19 cellular contexts compared by ENCODE assay signal in genomic region chr22:28243539-28243938, GRCh38.
DNase-seq lines count a peak whose midpoint lies in the region; ATAC-seq and TF ChIP-seq lines count a peak whose summit lies in the region.
"Had no signal": no experiment of that assay in that cellular context is flagged by ENCODE, and none has a peak within 500 bp of the region (broad histone marks: within the 10 kb centered on the region; RNA-seq: fewer than 3 reads in every experiment).

No MANE protein-coding gene starts in this region.

- peaks cover 7% of the 10 kb centered on the region for H3K9me3 Mint-ChIP-seq in nephron progenitor cell
- H3K9me3 Mint-ChIP-seq in activated naive CD4-positive, alpha-beta T cell treated with anti-CD3 and anti-CD28 coated beads for 36 hours = no peaks in the 10 kb centered on the region
- H3K9me3 Mint-ChIP-seq: activated CD4-positive, alpha-beta T cell treated with anti-CD3 and anti-CD28 coated beads, Interleukin-2, amount 10 ng/mL, durations not matched to agents 24 days and 14 days had no signal

- intact Hi-C loops in activated naive CD4-positive, alpha-beta T cell treated with anti-CD3 and anti-CD28 coated beads for 36 hours (cut with micrococcal nuclease) = no loop called here

- in situ Hi-C loops in Caki2 (cut with HindIII; ENCODE audit: low pct_unique_long_range_greater_than_20kb, low sequenced_read_pairs) = no loop called here

- H3K27ac Mint-ChIP-seq in nephron progenitor cell = peak overlapping the region; percentile 12
- H3K27ac Mint-ChIP-seq in activated naive CD4-positive, alpha-beta T cell treated with anti-CD3 and anti-CD28 coated beads for 36 hours = no peak overlapping the region
- H3K27ac Mint-ChIP-seq: activated CD4-positive, alpha-beta T cell treated with anti-CD3 and anti-CD28 coated beads, Interleukin-2, amount 10 ng/mL, durations not matched to agents 24 days and 14 days; CD14-positive monocyte had no signal

- peak overlapping the region; percentile 5 for H3K4me3 Mint-ChIP-seq in nephron progenitor cell
- H3K4me3 Mint-ChIP-seq in activated naive CD4-positive, alpha-beta T cell treated with anti-CD3 and anti-CD28 coated beads for 36 hours = no peak overlapping the region
- H3K4me3 Mint-ChIP-seq: activated CD4-positive, alpha-beta T cell treated with anti-CD3 and anti-CD28 coated beads, Interleukin-2, amount 10 ng/mL, durations not matched to agents 24 days and 14 days; CD14-positive monocyte had no signal

- TF ChIP-seq CTCF in fibroblast of mammary gland (conservative IDR thresholded peaks at IDR 0.05; ENCODE audit: control insufficient read depth, insufficient read depth, low read depth, low read length) (no peak), nephron progenitor cell (IDR thresholded peaks at IDR 0.05) (no peak)

- H3K27me3 Mint-ChIP-seq in nephron progenitor cell (ENCODE audit: low read depth, poor library complexity) = peaks cover 4% of the 10 kb centered on the region
- no peaks in the 10 kb centered on the region for H3K27me3 Mint-ChIP-seq in activated naive CD4-positive, alpha-beta T cell treated with anti-CD3 and anti-CD28 coated beads for 36 hours (ENCODE audit: low read depth)

- peaks cover 13% of the 10 kb centered on the region for H3K36me3 Mint-ChIP-seq in nephron progenitor cell (ENCODE audit: low read depth)
- no peaks in the 10 kb centered on the region for H3K36me3 Mint-ChIP-seq in activated naive CD4-positive, alpha-beta T cell treated with anti-CD3 and anti-CD28 coated beads for 36 hours (ENCODE audit: low read depth)
- H3K36me3 Mint-ChIP-seq: CD14-positive monocyte had no signal

- CTCF ChIA-PET in activated naive CD4-positive, alpha-beta T cell treated with anti-CD3 and anti-CD28 coated beads for 36 hours (lab: Charles Lee) = interaction anchor here (0.7 kb wide), 1 partner anchor 218 kb away, joined by 5 read pairs; no protein-coding TSS in a partner anchor

- no peak overlapping the region for H3K4me3 ChIP-seq in fibroblast of mammary gland (ENCODE audit: control insufficient read depth, low read depth, low read length)
- H3K4me3 ChIP-seq: adrenal gland, coronary artery, MG63 had no signal

- ATAC-seq in SK-N-SH treated with all-trans-retinoic acid at 6 μM for 48 hours = peak; percentile 30; the same call in 2 of the 3 replicates

- peaks cover 54% of the 10 kb centered on the region for H3K4me1 Mint-ChIP-seq in nephron progenitor cell
- H3K4me1 Mint-ChIP-seq in activated naive CD4-positive, alpha-beta T cell treated with anti-CD3 and anti-CD28 coated beads for 36 hours (ENCODE audit: low read depth) = no peaks in the 10 kb centered on the region
- H3K4me1 Mint-ChIP-seq: activated CD4-positive, alpha-beta T cell treated with anti-CD3 and anti-CD28 coated beads, Interleukin-2, amount 10 ng/mL, durations not matched to agents 24 days and 14 days had no signal

- DNase-seq in Caki2 (ENCODE audit: low read depth) (peak; percentile 10), fibroblast of mammary gland (ENCODE audit: low read depth) (peak; percentile 42), nephron progenitor cell (no peak), NCI-H510A treated with DMSO at 0.1 percent for 48 hours (lab: John Stamatoyannopoulos, UW) (no peak), NCI-H524 (lab: John Stamatoyannopoulos, UW) (no peak), GOT3 (lab: John Stamatoyannopoulos, UW) (no peak)
- DNase-seq in activated naive CD4-positive, alpha-beta T cell treated with anti-CD3 and anti-CD28 coated beads for 36 hours = no peak
- DNase-seq: activated CD4-positive, alpha-beta T cell treated with anti-CD3 and anti-CD28 coated beads, Interleukin-2, amount 10 ng/mL, durations not matched to agents 24 days and 14 days; activated CD8-positive, alpha-beta memory T cell treated with anti-CD3 and anti-CD28 coated beads, Interleukin-2, amount 50 U/mL, for 4 hours; activated effector memory CD4-positive, alpha-beta T cell treated with Interleukin-2 at 50 U/mL for 16 hours; adrenal gland; DMS153; foreskin fibroblast; MG63; NCI-H1694; substantia nigra had no signal

TF ChIP-seq in SK-N-SH treated with all-trans-retinoic acid at 6 μM for 48 hours, 23 proteins besides CTCF, POLR2A, EP300 and RAD21:
- TF ChIP-seq PATZ1 (CRISPR knock-in tag; IDR thresholded peaks at IDR 0.05; ENCODE audit: borderline replicate concordance) (no peak), CSDC2 (CRISPR knock-in tag; IDR thresholded peaks at IDR 0.05) (no peak), ZC3H10 (CRISPR knock-in tag; IDR thresholded peaks at IDR 0.05) (no peak), ZFP30 (CRISPR knock-in tag; IDR thresholded peaks at IDR 0.05) (no peak), RARB (CRISPR knock-in tag; IDR thresholded peaks at IDR 0.05) (no peak), ZNF8 (CRISPR knock-in tag; IDR thresholded peaks at IDR 0.05) (no peak), TOX (CRISPR knock-in tag; IDR thresholded peaks at IDR 0.05; ENCODE audit: borderline replicate concordance) (no peak), OSR1 (CRISPR knock-in tag; IDR thresholded peaks at IDR 0.05) (no peak), TSHZ2 (CRISPR knock-in tag; IDR thresholded peaks at IDR 0.05) (no peak), GLIS3 (CRISPR knock-in tag; IDR thresholded peaks at IDR 0.05) (no peak), SNAI2 (CRISPR knock-in tag; IDR thresholded peaks at IDR 0.05) (no peak), ZNF70 (CRISPR knock-in tag; IDR thresholded peaks at IDR 0.05) (no peak), ZFP3 (CRISPR knock-in tag; IDR thresholded peaks at IDR 0.05) (no peak), BACH2 (CRISPR knock-in tag; IDR thresholded peaks at IDR 0.05; ENCODE audit: borderline replicate concordance) (no peak), ZNF565 (CRISPR knock-in tag; conservative IDR thresholded peaks at IDR 0.05; ENCODE audit: low read depth) (no peak), ARNTL (CRISPR knock-in tag; IDR thresholded peaks at IDR 0.05; ENCODE audit: borderline replicate concordance, low read depth) (no peak), ISL1 (CRISPR knock-in tag; IDR thresholded peaks at IDR 0.05) (no peak)

Comparison
In these comparisons a context has a peak if more than half of its experiments do, and no peak if none do; other contexts are left out.
1. DNase-seq: peak in Caki2 (single experiment) and fibroblast of mammary gland (single experiment); none in nephron progenitor cell (single experiment), NCI-H510A treated with DMSO at 0.1 percent for 48 hours (single experiment), activated naive CD4-positive, alpha-beta T cell treated with anti-CD3 and anti-CD28 coated beads for 36 hours (single experiment), NCI-H524 (0 of 2) and GOT3 (single experiment).